Comparison of ENCODE assay signal across 9 cellular contexts in the genomic region with DNA sequence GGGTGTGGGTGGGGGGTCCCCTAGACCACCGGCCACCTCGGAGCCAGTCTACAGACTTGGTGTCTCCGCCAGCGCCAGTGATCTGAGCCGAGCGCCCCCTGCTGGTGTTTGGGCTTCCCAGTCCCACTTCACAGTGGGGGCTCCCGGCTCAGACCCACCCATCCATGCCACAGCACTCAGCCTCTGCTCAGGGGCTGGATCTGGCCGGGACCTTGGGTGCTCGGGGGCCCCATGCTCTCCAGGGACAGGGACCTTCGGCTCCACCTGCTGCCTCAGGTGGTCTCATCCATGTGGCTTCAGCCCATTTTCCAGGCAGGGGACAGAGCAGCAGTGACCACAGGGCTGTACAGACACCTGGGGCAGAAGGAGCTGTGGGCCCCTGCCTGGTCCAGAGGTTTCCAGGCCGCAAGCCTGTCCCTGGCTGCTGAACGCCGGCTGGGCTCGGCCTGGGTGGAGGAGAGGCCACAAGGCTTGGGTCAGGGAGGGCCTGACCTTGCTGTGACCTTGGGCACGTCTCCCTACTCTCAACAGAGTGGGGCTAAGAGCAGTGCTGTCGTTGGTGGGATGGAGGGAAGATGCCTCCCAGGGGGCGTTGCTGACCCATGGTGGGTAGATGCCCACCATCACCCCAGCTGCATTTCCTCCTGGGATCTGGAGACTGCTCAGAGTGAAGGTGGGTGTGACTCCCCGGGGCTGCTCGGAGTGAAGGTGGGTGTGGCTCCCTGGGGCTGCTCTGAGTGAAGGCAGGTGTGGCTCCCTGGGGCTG.
A peak's percentile ranks its signal among the peaks of the same experiment; 100 is the strongest.
DNase-seq lines count a peak whose midpoint lies in the region; ATAC-seq and TF ChIP-seq lines count a peak whose summit lies in the region.
"Had no signal": no experiment of that assay in that cellular context is flagged by ENCODE, and none has a peak within 500 bp of the region (broad histone marks: within the 10 kb centered on the region; RNA-seq: fewer than 3 reads in every experiment).

No MANE protein-coding gene starts in this region.

- no peaks in the 10 kb centered on the region for H3K36me3 ChIP-seq in DOHH2 (ENCODE audit: control insufficient read depth, low read length)

- peak overlapping the region in 2 of 5 experiments; percentile 33 to 71 for H3K4me3 Mint-ChIP-seq in brain

- no peaks in the 10 kb centered on the region for H3F3A ChIP-seq in DOHH2 (ENCODE audit: control insufficient read depth, insufficient read depth)

- H3K79me2 ChIP-seq in DOHH2 (ENCODE audit: control insufficient read depth, low read length) = no peaks in the 10 kb centered on the region

- peak; percentile 54 for TF ChIP-seq CTCF in DOHH2 (IDR thresholded peaks at IDR 0.05; ENCODE audit: low read depth, low read length, poor library complexity, severe bottlenecking)
- TF ChIP-seq CTCF in brain (conservative IDR thresholded peaks at IDR 0.05) = peak; percentile 46 to 67
- no peak for TF ChIP-seq CTCF in lower leg skin (IDR thresholded peaks at IDR 0.05)

- TF ChIP-seq POLR2A in lower leg skin (IDR thresholded peaks at IDR 0.05) = no peak

- no peak overlapping the region for H3K4me2 ChIP-seq in DOHH2 (ENCODE audit: low read length)

- ATAC-seq in GM19467 (IDR thresholded peaks at IDR 0.05; ENCODE audit: unreplicated experiment) (no peak), HG02588 (IDR thresholded peaks at IDR 0.05; ENCODE audit: unreplicated experiment) (no peak), GM21390 (IDR thresholded peaks at IDR 0.05; ENCODE audit: unreplicated experiment) (no peak)

- H3K4me1 ChIP-seq in DOHH2 (ENCODE audit: control insufficient read depth, low read length) = peaks cover 20% of the 10 kb centered on the region

- H3K27ac ChIP-seq in DOHH2 (ENCODE audit: low read depth, low read length) = no peak overlapping the region
- H3K27ac ChIP-seq: HL-60 had no signal

- H3K4me1 Mint-ChIP-seq in brain = peaks cover 48% of the 10 kb centered on the region

- no peaks in the 10 kb centered on the region for H3K27me3 Mint-ChIP-seq in brain

- peaks cover 5% of the 10 kb centered on the region; the same call in 1 of the 2 replicates for H3K9me3 ChIP-seq in DOHH2 (ENCODE audit: control insufficient read depth, insufficient read depth, low read length)

- H3K36me3 Mint-ChIP-seq in brain = no peaks in the 10 kb centered on the region

- H3K9me3 Mint-ChIP-seq in brain = peaks cover 3 to 9% (median 6%) of the 10 kb centered on the region in 5 experiments

- DNase-seq in NCI-H510A (lab: John Stamatoyannopoulos, UW) (peak; percentile 35), posterior cingulate gyrus (peak in 6 of 10 donors; percentile 17 to 87 (median 48)), lower leg skin (ENCODE audit: low spot score in 2 of 2) (no peak)

- H4K20me1 ChIP-seq in DOHH2 (ENCODE audit: control insufficient read depth, insufficient read depth, low read depth, low read length) = no peaks in the 10 kb centered on the region

- H3K9me2 ChIP-seq in DOHH2 (replicated peaks; ENCODE audit: control insufficient read depth, low read length) = no peaks in the 10 kb centered on the region

- peak overlapping the region in 3 of 5 experiments; percentile 91 to 98 (median 95) for H3K27ac Mint-ChIP-seq in brain

- intact Hi-C loops in posterior cingulate gyrus (cut with DNase I) (no loop called here), lower leg skin (cut with DNase I; ENCODE audit: low total_unique reads) (no loop called here)

- WGBS in lower leg skin, 2 donors = 45 to 53% methylated on average over 11 to 17 of the region's 19 CpGs

- no peaks in the 10 kb centered on the region for H3K27me3 ChIP-seq in DOHH2 (ENCODE audit: control insufficient read depth, low read length)

- H3K4me3 ChIP-seq in DOHH2 (ENCODE audit: low read length) = no peak overlapping the region
- H3K4me3 ChIP-seq in lower leg skin (ENCODE audit: low read depth, poor library complexity, severe bottlenecking) = no peak overlapping the region

Comparison
In these comparisons a context has a peak if more than half of its experiments do, and no peak if none do; other contexts are left out.
1. CTCF ChIP-seq: peak in DOHH2 (single experiment) and brain (2 of 2); none in lower leg skin (0 of 3).
2. DNase-seq: peak in NCI-H510A (single experiment) and posterior cingulate gyrus (6 of 10); none in lower leg skin (0 of 2).